Comparison of ENCODE assay signal across 24 cellular contexts in genomic region chr1:9746211-9746610, GRCh38.
DNase-seq lines count a peak whose midpoint lies in the region; ATAC-seq and TF ChIP-seq lines count a peak whose summit lies in the region.
"Had no signal": no experiment of that assay in that cellular context is flagged by ENCODE, and none has a peak within 500 bp of the region (broad histone marks: within the 10 kb centered on the region; RNA-seq: fewer than 3 reads in every experiment).

No MANE protein-coding gene starts in this region.

- H3F3A ChIP-seq in GM23338 (replicated peaks; ENCODE audit: low read depth), result 0 out of 2 replicates have a peak, but pooled peaks cover 11% of the 10 kb centered on the region

- H2AFZ ChIP-seq in GM23338, result no peak overlapping the region
- H2AFZ ChIP-seq: PC-9 had no signal

- H3K36me3 ChIP-seq in GM23338 (ENCODE audit: insufficient read depth), result peaks cover 30% of the 10 kb centered on the region; the same call in 1 of the 2 replicates
- H3K36me3 ChIP-seq in spleen, result peaks cover 8 to 100% (median 73%) of the 10 kb centered on the region in 6 donors

- DNase-seq in GM23338 (ENCODE audit: low spot score) (no peak), chondrocyte (ENCODE audit: low spot score) (peak; percentile 14), fibroblast of pulmonary artery (ENCODE audit: low read depth) (peak; percentile 44), spleen (peak; percentile 3), NCI-H128 (lab: John Stamatoyannopoulos, UW; ENCODE audit: unreplicated experiment) (no peak), DMS153 (lab: John Stamatoyannopoulos, UW) (no peak)
- DNase-seq in activated CD8-positive, alpha-beta T cell treated with anti-CD3 and anti-CD28 coated beads for 36 hours, result no peak
- DNase-seq in effector CD8-positive, alpha-beta T cell (lab: John Stamatoyannopoulos, UW), result no peak
- DNase-seq: CD8-positive, alpha-beta T cell; H9; HFFc6; MM.1S; NCI-H1092 treated with DMSO at 0.1 percent for 48 hours; NCI-H146; NCI-H2227 treated with DMSO at 0.1 percent for 48 hours; NCI-H510A; PC-9; RPMI8226; SHP77 had no signal

- H3K9me3 Mint-ChIP-seq in GM23338 (no peaks in the 10 kb centered on the region), chondrocyte (ENCODE audit: low read depth) (no peaks in the 10 kb centered on the region)
- H3K9me3 Mint-ChIP-seq in activated CD8-positive, alpha-beta T cell treated with anti-CD3 and anti-CD28 coated beads for 36 hours, result no peaks in the 10 kb centered on the region
- H3K9me3 Mint-ChIP-seq: CD8-positive, alpha-beta T cell; H9; HFFc6 had no signal

- WGBS in spleen, 5 donors, result 72 to 93% (median 73%) methylated on average over 3 of the region's 3 CpGs

- H3K4me1 Mint-ChIP-seq in GM23338 (no peaks in the 10 kb centered on the region), chondrocyte (ENCODE audit: low read depth) (no peaks in the 10 kb centered on the region)
- H3K4me1 Mint-ChIP-seq in activated CD8-positive, alpha-beta T cell treated with anti-CD3 and anti-CD28 coated beads for 36 hours (ENCODE audit: low read depth), result no peaks in the 10 kb centered on the region
- H3K4me1 Mint-ChIP-seq: H9 had no signal

- no peaks in the 10 kb centered on the region for H3K27me3 ChIP-seq in GM23338 (ENCODE audit: insufficient read depth)
- H3K27me3 ChIP-seq in spleen (replicated peaks in 1 of 7), result no peaks in the 10 kb centered on the region
- H3K27me3 ChIP-seq: BLaER1 treated with 17β-estradiol and CSF1 and Interleukin-3, amounts not matched to agents 10 nM and 100 nM had no signal

- H3K4me3 Mint-ChIP-seq in GM23338 (no peak overlapping the region), chondrocyte (ENCODE audit: unreplicated experiment) (no peak overlapping the region)
- no peak overlapping the region for H3K4me3 Mint-ChIP-seq in activated CD8-positive, alpha-beta T cell treated with anti-CD3 and anti-CD28 coated beads for 36 hours
- H3K4me3 Mint-ChIP-seq: CD8-positive, alpha-beta T cell; H9; HFFc6 had no signal

- H3K9me3 ChIP-seq in spleen, result no peaks in the 10 kb centered on the region
- H3K9me3 ChIP-seq: BLaER1 treated with 17β-estradiol and CSF1 and Interleukin-3, amounts not matched to agents 10 nM and 100 nM had no signal

- peaks cover 8% of the 10 kb centered on the region for H4K20me1 ChIP-seq in GM23338 (replicated peaks; ENCODE audit: insufficient read depth)

- TF ChIP-seq POLR2A in spleen (IDR thresholded peaks at IDR 0.05), result no peak

- no peaks in the 10 kb centered on the region for H3K4me1 ChIP-seq in GM23338 (ENCODE audit: insufficient read depth)
- H3K4me1 ChIP-seq in spleen, result no peaks in the 10 kb centered on the region

- POLR2A ChIA-PET in activated CD8-positive, alpha-beta T cell treated with anti-CD3 and anti-CD28 coated beads for 36 hours (lab: Charles Lee), result no interaction called here

- H3K27ac ChIP-seq in GM23338 (ENCODE audit: low read depth) (0 out of 2 replicates have a peak overlapping the region, but pooled peaks have one; percentile 32), spleen (no peak overlapping the region)
- H3K27ac ChIP-seq: BLaER1 treated with 17β-estradiol and CSF1 and Interleukin-3, amounts not matched to agents 10 nM and 100 nM; HL-60; PC-9; SK-N-MC had no signal

- intact Hi-C loops in spleen (cut with DNase I; ENCODE audit: low total_unique reads), result no loop called here
- intact Hi-C loops in activated CD8-positive, alpha-beta T cell treated with anti-CD3 and anti-CD28 coated beads for 36 hours (cut with micrococcal nuclease), result no loop called here

- ATAC-seq in GM23338, result no peak
- no peak for ATAC-seq in activated CD8-positive, alpha-beta T cell treated with anti-CD3 and anti-CD28 coated beads for 36 hours
- ATAC-seq: CD8-positive, alpha-beta T cell; HepG2; K562 had no signal

- no peak overlapping the region for H3K4me2 ChIP-seq in GM23338
- H3K4me2 ChIP-seq: BLaER1 treated with 17β-estradiol and CSF1 and Interleukin-3, amounts not matched to agents 10 nM and 100 nM; PC-9 had no signal

- TF ChIP-seq CTCF in GM23338 (conservative IDR thresholded peaks at IDR 0.05; ENCODE audit: low read depth in 2 of 2) (no peak), chondrocyte (IDR thresholded peaks at IDR 0.05) (no peak), fibroblast of pulmonary artery (IDR thresholded peaks at IDR 0.05; ENCODE audit: low read length, missing control alignments) (no peak), spleen (IDR thresholded peaks at IDR 0.05 in 8 of 11, conservative IDR thresholded peaks at IDR 0.05 in 3 of 11) (no peak)
- no peak for TF ChIP-seq CTCF in activated CD8-positive, alpha-beta T cell treated with anti-CD3 and anti-CD28 coated beads for 36 hours (IDR thresholded peaks at IDR 0.05)

- CTCF ChIA-PET in activated CD8-positive, alpha-beta T cell treated with anti-CD3 and anti-CD28 coated beads for 36 hours (lab: Charles Lee), result interaction anchor here (1.0 to 1.4 kb wide), 4 partner anchors 15 to 131 kb away, joined by 3 read pairs; no protein-coding TSS in a partner anchor

- H3K27me3 Mint-ChIP-seq in GM23338 (ENCODE audit: insufficient read depth, low read depth, poor library complexity) (peaks cover 2% of the 10 kb centered on the region), chondrocyte (ENCODE audit: low read depth) (no peaks in the 10 kb centered on the region)
- no peaks in the 10 kb centered on the region for H3K27me3 Mint-ChIP-seq in activated CD8-positive, alpha-beta T cell treated with anti-CD3 and anti-CD28 coated beads for 36 hours

- no peaks in the 10 kb centered on the region for H3K9me2 ChIP-seq in GM23338 (ENCODE audit: insufficient read depth)

- H3K79me2 ChIP-seq in GM23338 (replicated peaks; ENCODE audit: insufficient read depth), result no peaks in the 10 kb centered on the region

- H3K36me3 Mint-ChIP-seq in GM23338 (ENCODE audit: low read depth) (peaks cover 67% of the 10 kb centered on the region), chondrocyte (ENCODE audit: low read depth) (peaks cover 20% of the 10 kb centered on the region)
- peaks cover 18% of the 10 kb centered on the region for H3K36me3 Mint-ChIP-seq in activated CD8-positive, alpha-beta T cell treated with anti-CD3 and anti-CD28 coated beads for 36 hours (ENCODE audit: low read depth)

- H3K27ac Mint-ChIP-seq in GM23338, result no peak overlapping the region
- no peak overlapping the region for H3K27ac Mint-ChIP-seq in chondrocyte (ENCODE audit: unreplicated experiment)
- H3K27ac Mint-ChIP-seq in activated CD8-positive, alpha-beta T cell treated with anti-CD3 and anti-CD28 coated beads for 36 hours, result no peak overlapping the region
- H3K27ac Mint-ChIP-seq: CD8-positive, alpha-beta T cell; H9; HFFc6 had no signal

- H3K4me3 ChIP-seq in GM23338 (no peak overlapping the region), fibroblast of pulmonary artery (replicated peaks; ENCODE audit: low read depth, low read length) (no peak overlapping the region), spleen (no peak overlapping the region)
- H3K4me3 ChIP-seq: BLaER1 treated with 17β-estradiol and CSF1 and Interleukin-3, amounts not matched to agents 10 nM and 100 nM; K562; PC-9; SK-N-MC had no signal

TF ChIP-seq in GM23338, 12 proteins besides CTCF, POLR2A, EP300 and RAD21 (continues in another document):
- TF ChIP-seq NANOG (IDR thresholded peaks at IDR 0.05; ENCODE audit: borderline replicate concordance) (no peak), ZNF331 (CRISPR knock-in tag; IDR thresholded peaks at IDR 0.05; ENCODE audit: low read depth) (no peak), EZH2 (IDR thresholded peaks at IDR 0.05; ENCODE audit: low read depth, unreplicated experiment) (no peak), POLR2AphosphoS5 (IDR thresholded peaks at IDR 0.05; ENCODE audit: low read depth) (no peak), STAT1 (IDR thresholded peaks at IDR 0.05; ENCODE audit: unreplicated experiment) (no peak), EZH2phosphoT487 (IDR thresholded peaks at IDR 0.05; ENCODE audit: unreplicated experiment) (no peak)
- TF ChIP-seq, protein P1, sequence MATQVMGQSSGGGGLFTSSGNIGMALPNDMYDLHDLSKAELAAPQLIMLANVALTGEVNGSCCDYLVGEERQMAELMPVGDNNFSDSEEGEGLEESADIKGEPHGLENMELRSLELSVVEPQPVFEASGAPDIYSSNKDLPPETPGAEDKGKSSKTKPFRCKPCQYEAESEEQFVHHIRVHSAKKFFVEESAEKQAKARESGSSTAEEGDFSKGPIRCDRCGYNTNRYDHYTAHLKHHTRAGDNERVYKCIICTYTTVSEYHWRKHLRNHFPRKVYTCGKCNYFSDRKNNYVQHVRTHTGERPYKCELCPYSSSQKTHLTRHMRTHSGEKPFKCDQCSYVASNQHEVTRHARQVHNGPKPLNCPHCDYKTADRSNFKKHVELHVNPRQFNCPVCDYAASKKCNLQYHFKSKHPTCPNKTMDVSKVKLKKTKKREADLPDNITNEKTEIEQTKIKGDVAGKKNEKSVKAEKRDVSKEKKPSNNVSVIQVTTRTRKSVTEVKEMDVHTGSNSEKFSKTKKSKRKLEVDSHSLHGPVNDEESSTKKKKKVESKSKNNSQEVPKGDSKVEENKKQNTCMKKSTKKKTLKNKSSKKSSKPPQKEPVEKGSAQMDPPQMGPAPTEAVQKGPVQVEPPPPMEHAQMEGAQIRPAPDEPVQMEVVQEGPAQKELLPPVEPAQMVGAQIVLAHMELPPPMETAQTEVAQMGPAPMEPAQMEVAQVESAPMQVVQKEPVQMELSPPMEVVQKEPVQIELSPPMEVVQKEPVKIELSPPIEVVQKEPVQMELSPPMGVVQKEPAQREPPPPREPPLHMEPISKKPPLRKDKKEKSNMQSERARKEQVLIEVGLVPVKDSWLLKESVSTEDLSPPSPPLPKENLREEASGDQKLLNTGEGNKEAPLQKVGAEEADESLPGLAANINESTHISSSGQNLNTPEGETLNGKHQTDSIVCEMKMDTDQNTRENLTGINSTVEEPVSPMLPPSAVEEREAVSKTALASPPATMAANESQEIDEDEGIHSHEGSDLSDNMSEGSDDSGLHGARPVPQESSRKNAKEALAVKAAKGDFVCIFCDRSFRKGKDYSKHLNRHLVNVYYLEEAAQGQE (IDR thresholded peaks at IDR 0.05; ENCODE audit: unreplicated experiment), result no peak

Comparison
In these comparisons a context has a peak if more than half of its experiments do, and no peak if none do; other contexts are left out.
1. DNase-seq: peak in chondrocyte (single experiment), fibroblast of pulmonary artery (single experiment) and spleen (single experiment); none in GM23338 (single experiment), activated CD8-positive, alpha-beta T cell treated with anti-CD3 and anti-CD28 coated beads for 36 hours (single experiment), NCI-H128 (single experiment), DMS153 (single experiment) and effector CD8-positive, alpha-beta T cell (single experiment).